Comparison of ENCODE assay signal across 9 cellular contexts in the genomic region with DNA sequence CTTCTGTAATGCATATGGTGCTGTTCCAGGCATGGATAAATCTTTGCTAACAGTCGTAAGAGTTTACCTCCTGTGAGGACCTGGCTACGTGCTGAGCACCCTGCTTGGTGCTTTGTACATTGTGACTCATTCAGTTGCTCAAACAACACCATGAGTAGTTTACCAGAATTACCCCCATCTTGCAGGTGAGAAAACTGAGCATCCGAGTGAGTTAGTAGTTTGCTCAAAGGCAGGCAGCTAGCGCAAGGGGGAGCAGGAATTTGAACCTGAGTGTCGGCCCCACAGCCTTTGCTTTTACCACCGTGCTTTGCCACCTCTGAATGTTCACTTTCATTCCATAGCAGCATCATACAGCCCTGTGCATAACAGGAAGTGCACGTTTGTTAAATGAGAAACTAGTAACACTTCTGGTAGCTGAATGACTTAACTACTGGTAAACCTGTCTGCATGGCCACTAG.
A peak's percentile ranks its signal among the peaks of the same experiment; 100 is the strongest.
DNase-seq lines count a peak whose midpoint lies in the region; ATAC-seq, FAIRE-seq and TF ChIP-seq lines count a peak whose summit lies in the region.
"Had no signal": no experiment of that assay in that cellular context is flagged by ENCODE, and none has a peak within 500 bp of the region (broad histone marks: within the 10 kb centered on the region; RNA-seq: fewer than 3 reads in every experiment).

No MANE protein-coding gene starts in this region.

- DNase-seq in GM18507 (ENCODE audit: extremely low spot score, insufficient read length, low read depth) (no peak), foreskin keratinocyte (peak in 1 of 2 donors; percentile 12), head of caudate nucleus (no peak), glomerular visceral epithelial cell (ENCODE audit: extremely low spot score) (no peak), cortex of kidney (lab: John Stamatoyannopoulos, UW) (no peak), NCI-H510A treated with DMSO at 0.1 percent for 48 hours (lab: John Stamatoyannopoulos, UW) (no peak)

- no peaks in the 10 kb centered on the region for H3K27me3 ChIP-seq in foreskin keratinocyte

- H3K4me3 Mint-ChIP-seq in T-helper 1 cell treated with Interleukin-12 subunit alpha and Interleukin-12 subunit beta and Interleukin-4 antibody, amounts not matched to agents 30 μg/mL and 1 μg/mL, for 36 hours = peak overlapping the region; percentile 73
- H3K4me3 Mint-ChIP-seq: stimulated activated memory B cell treated with anti-CD40 and anti-IgM and Interleukin-4, amounts not matched to agents 10 μg/mL and 1 μg/mL and 100 μg/mL, for 72 hours had no signal

- H3K36me3 Mint-ChIP-seq in T-helper 1 cell treated with Interleukin-12 subunit alpha and Interleukin-12 subunit beta and Interleukin-4 antibody, amounts not matched to agents 30 μg/mL and 1 μg/mL, for 36 hours (ENCODE audit: low read depth) = peaks cover 5% of the 10 kb centered on the region

- H3K9me3 Mint-ChIP-seq in T-helper 1 cell treated with Interleukin-12 subunit alpha and Interleukin-12 subunit beta and Interleukin-4 antibody, amounts not matched to agents 30 μg/mL and 1 μg/mL, for 36 hours = no peaks in the 10 kb centered on the region
- H3K9me3 Mint-ChIP-seq: stimulated activated memory B cell treated with anti-CD40 and anti-IgM and Interleukin-4, amounts not matched to agents 10 μg/mL and 1 μg/mL and 100 μg/mL, for 72 hours had no signal

- no peaks in the 10 kb centered on the region for H3K4me1 ChIP-seq in foreskin keratinocyte

- H3K27ac ChIP-seq in foreskin keratinocyte = no peak overlapping the region

- peak; percentile 74 for FAIRE-seq in GM18507 (lab: Jason Lieb, UNC)

- H3K27me3 Mint-ChIP-seq in T-helper 1 cell treated with Interleukin-12 subunit alpha and Interleukin-12 subunit beta and Interleukin-4 antibody, amounts not matched to agents 30 μg/mL and 1 μg/mL, for 36 hours (ENCODE audit: low read depth) = no peaks in the 10 kb centered on the region
- H3K27me3 Mint-ChIP-seq: stimulated activated memory B cell treated with anti-CD40 and anti-IgM and Interleukin-4, amounts not matched to agents 10 μg/mL and 1 μg/mL and 100 μg/mL, for 72 hours had no signal

- intact Hi-C loops in head of caudate nucleus (cut with DNase I) = no loop called here

- no peak for TF ChIP-seq CTCF in foreskin keratinocyte (conservative IDR thresholded peaks at IDR 0.05)

- peaks cover 21% of the 10 kb centered on the region for H3K4me1 Mint-ChIP-seq in T-helper 1 cell treated with Interleukin-12 subunit alpha and Interleukin-12 subunit beta and Interleukin-4 antibody, amounts not matched to agents 30 μg/mL and 1 μg/mL, for 36 hours (ENCODE audit: low read depth)
- H3K4me1 Mint-ChIP-seq: stimulated activated memory B cell treated with anti-CD40 and anti-IgM and Interleukin-4, amounts not matched to agents 10 μg/mL and 1 μg/mL and 100 μg/mL, for 72 hours had no signal

- peak overlapping the region; percentile 99 for H3K27ac Mint-ChIP-seq in T-helper 1 cell treated with Interleukin-12 subunit alpha and Interleukin-12 subunit beta and Interleukin-4 antibody, amounts not matched to agents 30 μg/mL and 1 μg/mL, for 36 hours
- H3K27ac Mint-ChIP-seq: stimulated activated memory B cell treated with anti-CD40 and anti-IgM and Interleukin-4, amounts not matched to agents 10 μg/mL and 1 μg/mL and 100 μg/mL, for 72 hours had no signal

- peak; percentile 96 for ATAC-seq in GM21619 (IDR thresholded peaks at IDR 0.05; ENCODE audit: unreplicated experiment)
- peak; percentile 12 for ATAC-seq in foreskin keratinocyte
- ATAC-seq: stimulated activated memory B cell treated with anti-CD40 and anti-IgM and Interleukin-4, amounts not matched to agents 10 μg/mL and 1 μg/mL and 100 μg/mL, for 72 hours had no signal
